In genomic region chr11:113888848-113889247, GRCh38 we compare ENCODE assay signal across 39 cellular contexts. TPM values are rescaled to one million over a fixed set of nuclear protein-coding genes. Genes with fewer than 3 reads are reported as not detected.
"Had no signal": no experiment of that assay in that cellular context is flagged by ENCODE, and none has a peak within 500 bp of the region (broad histone marks: within the 10 kb centered on the region; RNA-seq: fewer than 3 reads in every experiment).

No MANE protein-coding gene starts in this region.

- H3K4me3 Mint-ChIP-seq: activated B cell treated with CpG ODN at 0.5 μM for 24 hours; activated CD4-positive, alpha-beta memory T cell treated with anti-CD3 and anti-CD28 coated beads for 36 hours; activated CD4-positive, alpha-beta T cell treated with anti-CD3 and anti-CD28 coated beads for 36 hours; activated CD4-positive, alpha-beta T cell treated with anti-CD3 and anti-CD28 coated beads, Interleukin-2, amount 10 ng/mL, durations not matched to agents 24 days and 14 days; activated CD8-positive, alpha-beta memory T cell treated with anti-CD3 and anti-CD28 coated beads, Interleukin-2, amount 10 ng/mL, durations not matched to agents 7 days and 5 days; activated CD8-positive, alpha-beta T cell treated with anti-CD3 and anti-CD28 coated beads, Interleukin-2, amount 10 ng/mL, durations not matched to agents 7 days and 5 days; activated naive CD4-positive, alpha-beta T cell treated with anti-CD3 and anti-CD28 coated beads for 36 hours; activated naive CD4-positive, alpha-beta T cell treated with anti-CD3 and anti-CD28 coated beads, Interleukin-2, amount 50 U/mL, for 24 hours; activated naive CD8-positive, alpha-beta T cell treated with anti-CD3 and anti-CD28 coated beads for 36 hours; activated naive CD8-positive, alpha-beta T cell treated with anti-CD3 and anti-CD28 coated beads, Interleukin-2, amount 50 U/mL, for 24 hours; activated T-helper 1 cell treated with anti-CD3 and anti-CD28 coated beads, Interleukin-12 subunit alpha, Interleukin-12 subunit beta, Interleukin-2, Interleukin-4 antibody, amounts not matched to agents 30 ng/mL and 10 ng/mL and 1 ng/mL, durations not matched to agents 14 hours and 24 hours and 36 hours; effector memory CD8-positive, alpha-beta T cell; T-helper 17 cell; T-helper 2 cell treated with Interferon-gamma antibody and Interleukin-4, amounts not matched to agents 5 μg/mL and 100 μg/mL, for 36 hours had no signal

- DNase-seq: activated B cell treated with CpG ODN at 0.5 μM for 24 hours; activated CD4-positive, alpha-beta memory T cell treated with anti-CD3 and anti-CD28 coated beads for 36 hours; activated CD4-positive, alpha-beta T cell treated with anti-CD3 and anti-CD28 coated beads for 36 hours; activated CD4-positive, alpha-beta T cell treated with anti-CD3 and anti-CD28 coated beads, Interleukin-2, amount 10 ng/mL, durations not matched to agents 24 days and 14 days; activated CD4-positive, CD25-positive, alpha-beta regulatory T cell treated with anti-CD3 and anti-CD28 coated beads, Interleukin-2, amount 50 U/mL, for 72 hours; activated CD8-positive, alpha-beta memory T cell treated with anti-CD3 and anti-CD28 coated beads, Interleukin-2, amount 10 ng/mL, durations not matched to agents 7 days and 5 days; activated CD8-positive, alpha-beta memory T cell treated with anti-CD3 and anti-CD28 coated beads, Interleukin-2, amount 50 U/mL, for 4 hours; activated CD8-positive, alpha-beta T cell treated with anti-CD3 and anti-CD28 coated beads, Interleukin-2, amount 10 ng/mL, durations not matched to agents 7 days and 5 days; activated effector memory CD4-positive, alpha-beta T cell treated with anti-CD3 and anti-CD28 coated beads, Interleukin-2, amount 50 U/mL, for 16 hours; activated naive CD4-positive, alpha-beta T cell treated with anti-CD3 and anti-CD28 coated beads for 36 hours; activated naive CD8-positive, alpha-beta T cell treated with anti-CD3 and anti-CD28 coated beads for 36 hours; activated naive CD8-positive, alpha-beta T cell treated with anti-CD3 and anti-CD28 coated beads, Interleukin-2, amount 50 U/mL, for 24 hours; activated T-cell treated with anti-CD3 and anti-CD28 coated beads, Interleukin-2, amount 50 U/mL, for 1 hour; activated T-cell treated with anti-CD3 and anti-CD28 coated beads, Interleukin-2, amount 50 U/mL, for 48 hours; adrenal gland; amygdala; aorta; body of pancreas; caudate nucleus; cortex of kidney; dermis blood vessel endothelial cell; effector CD4-positive, alpha-beta T cell; effector memory CD8-positive, alpha-beta T cell; erythroblast; foreskin keratinocyte; gastrocnemius medialis; glutamatergic neuron; heart left ventricle; T-helper 17 cell; T1000; WERI-Rb-1 had no signal

- FAIRE-seq: colon had no signal

- H3K27me3 Mint-ChIP-seq: activated B cell treated with CpG ODN at 0.5 μM for 24 hours; activated CD4-positive, alpha-beta memory T cell treated with anti-CD3 and anti-CD28 coated beads for 36 hours; activated CD4-positive, alpha-beta T cell treated with anti-CD3 and anti-CD28 coated beads for 36 hours; activated CD4-positive, alpha-beta T cell treated with anti-CD3 and anti-CD28 coated beads, Interleukin-2, amount 10 ng/mL, durations not matched to agents 24 days and 14 days; activated CD8-positive, alpha-beta memory T cell treated with anti-CD3 and anti-CD28 coated beads, Interleukin-2, amount 10 ng/mL, durations not matched to agents 7 days and 5 days; activated naive CD4-positive, alpha-beta T cell treated with anti-CD3 and anti-CD28 coated beads, Interleukin-2, amount 50 U/mL, for 24 hours; activated naive CD8-positive, alpha-beta T cell treated with anti-CD3 and anti-CD28 coated beads for 36 hours; activated naive CD8-positive, alpha-beta T cell treated with anti-CD3 and anti-CD28 coated beads, Interleukin-2, amount 50 U/mL, for 24 hours; effector memory CD8-positive, alpha-beta T cell had no signal

- ATAC-seq: activated CD4-positive, alpha-beta T cell treated with anti-CD3 and anti-CD28 coated beads for 36 hours; activated CD8-positive, alpha-beta memory T cell treated with anti-CD3 and anti-CD28 coated beads, Interleukin-2, amount 10 ng/mL, durations not matched to agents 7 days and 5 days; activated CD8-positive, alpha-beta T cell treated with anti-CD3 and anti-CD28 coated beads, Interleukin-2, amount 10 ng/mL, durations not matched to agents 7 days and 5 days; activated naive CD8-positive, alpha-beta T cell treated with anti-CD3 and anti-CD28 coated beads, Interleukin-2, amount 50 U/mL, for 24 hours; body of pancreas; effector memory CD8-positive, alpha-beta T cell; foreskin keratinocyte; gastrocnemius medialis; heart left ventricle; T-helper 17 cell had no signal

- H3K27ac Mint-ChIP-seq: activated B cell treated with CpG ODN at 0.5 μM for 24 hours; activated CD4-positive, alpha-beta memory T cell treated with anti-CD3 and anti-CD28 coated beads for 36 hours; activated CD4-positive, alpha-beta T cell treated with anti-CD3 and anti-CD28 coated beads for 36 hours; activated CD4-positive, alpha-beta T cell treated with anti-CD3 and anti-CD28 coated beads, Interleukin-2, amount 10 ng/mL, durations not matched to agents 24 days and 14 days; activated CD8-positive, alpha-beta memory T cell treated with anti-CD3 and anti-CD28 coated beads, Interleukin-2, amount 10 ng/mL, durations not matched to agents 7 days and 5 days; activated CD8-positive, alpha-beta T cell treated with anti-CD3 and anti-CD28 coated beads, Interleukin-2, amount 10 ng/mL, durations not matched to agents 7 days and 5 days; activated naive CD4-positive, alpha-beta T cell treated with anti-CD3 and anti-CD28 coated beads for 36 hours; activated naive CD4-positive, alpha-beta T cell treated with anti-CD3 and anti-CD28 coated beads, Interleukin-2, amount 50 U/mL, for 24 hours; activated naive CD8-positive, alpha-beta T cell treated with anti-CD3 and anti-CD28 coated beads for 36 hours; activated naive CD8-positive, alpha-beta T cell treated with anti-CD3 and anti-CD28 coated beads, Interleukin-2, amount 50 U/mL, for 24 hours; activated T-helper 1 cell treated with anti-CD3 and anti-CD28 coated beads, Interleukin-12 subunit alpha, Interleukin-12 subunit beta, Interleukin-2, Interleukin-4 antibody, amounts not matched to agents 30 ng/mL and 10 ng/mL and 1 ng/mL, durations not matched to agents 14 hours and 24 hours and 36 hours; activated T-helper 2 cell treated with anti-CD3 and anti-CD28 coated beads, Interferon-gamma antibody, Interleukin-2, Interleukin-4, amounts not matched to agents 10 μg/mL and 5 μg/mL and 100 μg/mL, durations not matched to agents 14 hours and 24 hours and 36 hours; effector memory CD8-positive, alpha-beta T cell; T-helper 17 cell; T-helper 2 cell treated with Interferon-gamma antibody and Interleukin-4, amounts not matched to agents 5 μg/mL and 100 μg/mL, for 36 hours had no signal

- H3K4me3 ChIP-seq: adrenal gland, body of pancreas, esophagus muscularis mucosa, gastrocnemius medialis, heart left ventricle had no signal

- H3K4me1 Mint-ChIP-seq: activated B cell treated with CpG ODN at 0.5 μM for 24 hours; activated CD4-positive, alpha-beta T cell treated with anti-CD3 and anti-CD28 coated beads for 36 hours; activated CD4-positive, alpha-beta T cell treated with anti-CD3 and anti-CD28 coated beads, Interleukin-2, amount 10 ng/mL, durations not matched to agents 24 days and 14 days; activated CD8-positive, alpha-beta memory T cell treated with anti-CD3 and anti-CD28 coated beads, Interleukin-2, amount 10 ng/mL, durations not matched to agents 7 days and 5 days; activated naive CD4-positive, alpha-beta T cell treated with anti-CD3 and anti-CD28 coated beads, Interleukin-2, amount 50 U/mL, for 24 hours; activated naive CD8-positive, alpha-beta T cell treated with anti-CD3 and anti-CD28 coated beads for 36 hours; activated naive CD8-positive, alpha-beta T cell treated with anti-CD3 and anti-CD28 coated beads, Interleukin-2, amount 50 U/mL, for 24 hours; T-helper 17 cell had no signal

- H3K27ac ChIP-seq: adrenal gland, body of pancreas, esophagus muscularis mucosa, foreskin keratinocyte, gastrocnemius medialis, heart left ventricle, WERI-Rb-1 had no signal

- H3K36me3 Mint-ChIP-seq: activated CD4-positive, alpha-beta memory T cell treated with anti-CD3 and anti-CD28 coated beads for 36 hours; activated CD8-positive, alpha-beta memory T cell treated with anti-CD3 and anti-CD28 coated beads, Interleukin-2, amount 10 ng/mL, durations not matched to agents 7 days and 5 days; activated naive CD4-positive, alpha-beta T cell treated with anti-CD3 and anti-CD28 coated beads, Interleukin-2, amount 50 U/mL, for 24 hours; activated naive CD8-positive, alpha-beta T cell treated with anti-CD3 and anti-CD28 coated beads for 36 hours had no signal

- H3K36me3 ChIP-seq: adrenal gland, esophagus muscularis mucosa, gastrocnemius medialis, heart left ventricle, WERI-Rb-1 had no signal

- H3K27me3 ChIP-seq: adrenal gland, body of pancreas, esophagus muscularis mucosa, foreskin keratinocyte, gastrocnemius medialis, heart left ventricle had no signal

- H3K4me1 ChIP-seq: adrenal gland, body of pancreas, esophagus muscularis mucosa, foreskin keratinocyte, gastrocnemius medialis, heart left ventricle had no signal

- H3K9me3 ChIP-seq: adrenal gland, body of pancreas, esophagus muscularis mucosa, gastrocnemius medialis, heart left ventricle had no signal

- H3K9me3 Mint-ChIP-seq: activated B cell treated with CpG ODN at 0.5 μM for 24 hours; activated CD4-positive, alpha-beta memory T cell treated with anti-CD3 and anti-CD28 coated beads for 36 hours; activated CD4-positive, alpha-beta T cell treated with anti-CD3 and anti-CD28 coated beads, Interleukin-2, amount 10 ng/mL, durations not matched to agents 24 days and 14 days; activated naive CD4-positive, alpha-beta T cell treated with anti-CD3 and anti-CD28 coated beads for 36 hours; activated naive CD4-positive, alpha-beta T cell treated with anti-CD3 and anti-CD28 coated beads, Interleukin-2, amount 50 U/mL, for 24 hours; activated naive CD8-positive, alpha-beta T cell treated with anti-CD3 and anti-CD28 coated beads for 36 hours; activated naive CD8-positive, alpha-beta T cell treated with anti-CD3 and anti-CD28 coated beads, Interleukin-2, amount 50 U/mL, for 24 hours; activated T-helper 1 cell treated with anti-CD3 and anti-CD28 coated beads, Interleukin-12 subunit alpha, Interleukin-12 subunit beta, Interleukin-2, Interleukin-4 antibody, amounts not matched to agents 30 ng/mL and 10 ng/mL and 1 ng/mL, durations not matched to agents 14 hours and 24 hours and 36 hours; activated T-helper 2 cell treated with anti-CD3 and anti-CD28 coated beads, Interferon-gamma antibody, Interleukin-2, Interleukin-4, amounts not matched to agents 10 μg/mL and 5 μg/mL and 100 μg/mL, durations not matched to agents 14 hours and 24 hours and 36 hours; effector memory CD8-positive, alpha-beta T cell; T-helper 2 cell treated with Interferon-gamma antibody and Interleukin-4, amounts not matched to agents 5 μg/mL and 100 μg/mL, for 36 hours had no signal

RNA-seq across cellular contexts. Expression of gene HTR3B, which starts 15.7 kb away (rescaled TPM):
- total RNA-seq: activated CD4-positive, alpha-beta memory T cell treated with anti-CD3 and anti-CD28 coated beads for 36 hours; activated CD4-positive, alpha-beta T cell treated with anti-CD3 and anti-CD28 coated beads for 36 hours; activated CD4-positive, alpha-beta T cell treated with anti-CD3 and anti-CD28 coated beads, Interleukin-2, amount 10 ng/mL, durations not matched to agents 24 days and 14 days; activated CD8-positive, alpha-beta memory T cell treated with anti-CD3 and anti-CD28 coated beads for 36 hours; activated CD8-positive, alpha-beta memory T cell treated with anti-CD3 and anti-CD28 coated beads, Interleukin-2, amount 10 ng/mL, durations not matched to agents 7 days and 5 days; activated CD8-positive, alpha-beta T cell treated with anti-CD3 and anti-CD28 coated beads, Interleukin-2, amount 10 ng/mL, durations not matched to agents 7 days and 5 days; activated naive CD4-positive, alpha-beta T cell treated with anti-CD3 and anti-CD28 coated beads for 36 hours; activated naive CD8-positive, alpha-beta T cell treated with anti-CD3 and anti-CD28 coated beads for 36 hours; activated T-helper 1 cell treated with anti-CD3 and anti-CD28 coated beads, Interleukin-12 subunit alpha, Interleukin-12 subunit beta, Interleukin-2, Interleukin-4 antibody, amounts not matched to agents 30 ng/mL and 10 ng/mL and 1 ng/mL, durations not matched to agents 14 hours and 24 hours and 36 hours; activated T-helper 2 cell treated with anti-CD3 and anti-CD28 coated beads, Interferon-gamma antibody, Interleukin-2, Interleukin-4, amounts not matched to agents 10 μg/mL and 5 μg/mL and 100 μg/mL, durations not matched to agents 14 hours and 24 hours and 36 hours; adrenal gland; aorta; body of pancreas; chondrocyte; dermis blood vessel endothelial cell; esophagus muscularis mucosa; foreskin keratinocyte; gastrocnemius medialis; heart left ventricle; T-helper 17 cell had no signal
- polyA plus RNA-seq: adrenal gland, aorta, foreskin keratinocyte, heart left ventricle had no signal
